18 cellular contexts compared by ENCODE assay signal in genomic region chr1:201533836-201534235, GRCh38.
"Had no signal": no experiment of that assay in that cellular context is flagged by ENCODE, and none has a peak within 500 bp of the region (broad histone marks: within the 10 kb centered on the region; RNA-seq: fewer than 3 reads in every experiment).

No MANE protein-coding gene starts in this region.

- H3K9me3 Mint-ChIP-seq: activated CD4-positive, alpha-beta memory T cell treated with anti-CD3 and anti-CD28 coated beads, Interleukin-2, amount 10 ng/mL, durations not matched to agents 7 days and 5 days; activated naive CD8-positive, alpha-beta T cell treated with anti-CD3 and anti-CD28 coated beads for 36 hours; activated T-cell treated with anti-CD3 and anti-CD28 coated beads, Interleukin-2, amount 50 U/mL, for 72 hours; stimulated activated naive CD8-positive, alpha-beta T cell treated with anti-CD3 and anti-CD28 coated beads, Interleukin-15, Interleukin-2, amounts not matched to agents 100 ng/mL and 50 ng/mL, for 24 hours had no signal

- H3K36me3 ChIP-seq: right lobe of liver had no signal

- H3K9ac ChIP-seq: SK-N-SH had no signal

- H3K4me3 ChIP-seq: right lobe of liver had no signal

- H3K9me3 ChIP-seq: right lobe of liver, SK-N-SH had no signal

- H3K27ac ChIP-seq: right lobe of liver, VCaP had no signal

- H3K27ac Mint-ChIP-seq: activated CD4-positive, alpha-beta memory T cell treated with anti-CD3 and anti-CD28 coated beads, Interleukin-2, amount 10 ng/mL, durations not matched to agents 7 days and 5 days; activated CD4-positive, alpha-beta T cell treated with anti-CD3 and anti-CD28 coated beads for 36 hours; activated naive CD8-positive, alpha-beta T cell treated with anti-CD3 and anti-CD28 coated beads for 36 hours; activated T-cell treated with anti-CD3 and anti-CD28 coated beads, Interleukin-2, amount 50 U/mL, for 72 hours; naive thymus-derived CD8-positive, alpha-beta T cell; progenitor cell of endocrine pancreas; stimulated activated naive CD8-positive, alpha-beta T cell treated with anti-CD3 and anti-CD28 coated beads, Interleukin-15, Interleukin-2, amounts not matched to agents 100 ng/mL and 50 ng/mL, for 24 hours had no signal

- DNase-seq: activated CD4-positive, alpha-beta memory T cell treated with anti-CD3 and anti-CD28 coated beads, Interleukin-2, amount 10 ng/mL, durations not matched to agents 7 days and 5 days; activated CD4-positive, alpha-beta T cell treated with anti-CD3 and anti-CD28 coated beads for 36 hours; activated CD8-positive, alpha-beta memory T cell treated with anti-CD3 and anti-CD28 coated beads, Interleukin-2, amount 50 U/mL, for 4 hours; activated gamma-delta T cell treated with Interleukin-2 at 50 U/mL for 16 hours; activated naive CD8-positive, alpha-beta T cell treated with anti-CD3 and anti-CD28 coated beads for 36 hours; activated T-cell treated with anti-CD3 and anti-CD28 coated beads, Interleukin-2, amount 50 U/mL, for 72 hours; aorta; effector CD4-positive, alpha-beta T cell; midbrain; naive thymus-derived CD8-positive, alpha-beta T cell; nucleus accumbens; right lobe of liver; SK-N-SH; stimulated activated CD4-positive, alpha-beta T cell treated with anti-CD3 and anti-CD28 coated beads, Interleukin-4, amount 100 ng/mL, for 24 hours; T-helper 1 cell had no signal

- H3K27me3 ChIP-seq: right lobe of liver had no signal

- H3K4me2 ChIP-seq: SK-N-SH had no signal

- H3K4me3 Mint-ChIP-seq: activated CD4-positive, alpha-beta memory T cell treated with anti-CD3 and anti-CD28 coated beads, Interleukin-2, amount 10 ng/mL, durations not matched to agents 7 days and 5 days; activated CD4-positive, alpha-beta T cell treated with anti-CD3 and anti-CD28 coated beads for 36 hours; activated naive CD8-positive, alpha-beta T cell treated with anti-CD3 and anti-CD28 coated beads for 36 hours; activated T-cell treated with anti-CD3 and anti-CD28 coated beads, Interleukin-2, amount 50 U/mL, for 72 hours; naive thymus-derived CD8-positive, alpha-beta T cell; stimulated activated naive CD8-positive, alpha-beta T cell treated with anti-CD3 and anti-CD28 coated beads, Interleukin-15, Interleukin-2, amounts not matched to agents 100 ng/mL and 50 ng/mL, for 24 hours had no signal
